ENCODE assay signal across 6 cellular contexts in genomic region chr2:18521084-18521483, GRCh38.
"Had no signal": no experiment of that assay in that cellular context is flagged by ENCODE, and none has a peak within 500 bp of the region (broad histone marks: within the 10 kb centered on the region; RNA-seq: fewer than 3 reads in every experiment).

No MANE protein-coding gene starts in this region.

- H3K4me3 ChIP-seq: body of pancreas, psoas muscle, testis, uterus had no signal

- H3K4me1 ChIP-seq: body of pancreas had no signal

- H3K36me3 Mint-ChIP-seq: activated naive CD4-positive, alpha-beta T cell treated with anti-CD3 and anti-CD28 coated beads, Interleukin-2, amount 50 U/mL, for 24 hours had no signal

- H3K9me3 ChIP-seq: body of pancreas, psoas muscle, testis, uterus had no signal

- H3K27me3 ChIP-seq: body of pancreas, testis, uterus had no signal

- H3K4me1 Mint-ChIP-seq: activated naive CD4-positive, alpha-beta T cell treated with anti-CD3 and anti-CD28 coated beads, Interleukin-2, amount 50 U/mL, for 24 hours had no signal

- H3K9me3 Mint-ChIP-seq: activated naive CD4-positive, alpha-beta T cell treated with anti-CD3 and anti-CD28 coated beads, Interleukin-2, amount 50 U/mL, for 24 hours; dendritic cell treated with granulocyte-macrophage colony-stimulating factor and Interleukin-4, amounts not matched to agents 40 ng/mL and 50 ng/mL, for 4 days had no signal

- H3K27ac ChIP-seq: body of pancreas, testis had no signal

- H3K27ac Mint-ChIP-seq: activated naive CD4-positive, alpha-beta T cell treated with anti-CD3 and anti-CD28 coated beads, Interleukin-2, amount 50 U/mL, for 24 hours; dendritic cell treated with granulocyte-macrophage colony-stimulating factor and Interleukin-4, amounts not matched to agents 40 ng/mL and 50 ng/mL, for 4 days had no signal

- H3K4me3 Mint-ChIP-seq: activated naive CD4-positive, alpha-beta T cell treated with anti-CD3 and anti-CD28 coated beads, Interleukin-2, amount 50 U/mL, for 24 hours; dendritic cell treated with granulocyte-macrophage colony-stimulating factor and Interleukin-4, amounts not matched to agents 40 ng/mL and 50 ng/mL, for 4 days had no signal

- H3K36me3 ChIP-seq: uterus had no signal
